In genomic region chr17:34556384-34556783, GRCh38 we compare ENCODE assay signal across 1 cellular context.
TF ChIP-seq lines count a peak whose summit lies in the region.

No MANE protein-coding gene starts in this region.

TF ChIP-seq in SK-N-SH, 30 proteins besides CTCF, POLR2A, EP300 and RAD21 (continued from another document):
- no peak for TF ChIP-seq MAX (IDR thresholded peaks at IDR 0.05; ENCODE audit: low read depth)
